In genomic region chr9:84146893-84147705, GRCh38 we compare ENCODE assay signal across 16 cellular contexts.
DNase-seq lines count a peak whose midpoint lies in the region; ATAC-seq and TF ChIP-seq lines count a peak whose summit lies in the region.
"Had no signal": no experiment of that assay in that cellular context is flagged by ENCODE, and none has a peak within 500 bp of the region (broad histone marks: within the 10 kb centered on the region; RNA-seq: fewer than 3 reads in every experiment).

No MANE protein-coding gene starts in this region.

- intact Hi-C loops in Right ventricle myocardium inferior (cut with DNase I) = no loop called here
- intact Hi-C loops in cardiac septum (cut with DNase I) = no loop called here
- intact Hi-C loops in uterus (cut with DNase I; ENCODE audit: low total_unique reads) = no loop called here

- DNase-seq in Right ventricle myocardium inferior (ENCODE audit: missing footprints) (no peak), cardiac septum (ENCODE audit: low spot score) (no peak), caudate nucleus (lab: John Stamatoyannopoulos, UW) (no peak), lung (ENCODE audit: low spot score) (no peak), uterus (no peak), amniotic stem cell (lab: John Stamatoyannopoulos, UW) (no peak)
- DNase-seq: activated CD4-positive, CD25-positive, alpha-beta regulatory T cell treated with anti-CD3 and anti-CD28 coated beads, Interleukin-2, amount 50 U/mL, for 72 hours; GDM1; GOT3; left cardiac atrium; NCI-H510A treated with DMSO at 0.1 percent for 48 hours; testis had no signal

- 25 to 36% methylated on average over 6 of the region's 6 CpGs for WGBS in lung, 2 donors

- peaks cover 0 to 3% of the 10 kb centered on the region in 2 donors for H3K9me3 ChIP-seq in lung (ENCODE audit: control insufficient read depth in 2 of 2, insufficient read depth in 1 of 2, low read length in 1 of 2)
- H3K9me3 ChIP-seq in uterus = no peaks in the 10 kb centered on the region
- H3K9me3 ChIP-seq: testis had no signal

- TF ChIP-seq CTCF in lung (IDR thresholded peaks at IDR 0.05; ENCODE audit: control extremely low read depth, extremely low read depth) = no peak
- TF ChIP-seq CTCF in uterus (IDR thresholded peaks at IDR 0.05) = no peak

- H3K36me3 ChIP-seq in lung (ENCODE audit: control insufficient read depth in 2 of 2, insufficient read depth in 2 of 2, low read length in 2 of 2) (no peaks in the 10 kb centered on the region), uterus (no peaks in the 10 kb centered on the region)

- H3K27me3 ChIP-seq in lung (ENCODE audit: control insufficient read depth, insufficient read depth) (no peaks in the 10 kb centered on the region), uterus (peaks cover 0 to 11% of the 10 kb centered on the region in 2 donors)
- H3K27me3 ChIP-seq: testis had no signal

- ATAC-seq in Right ventricle myocardium inferior (peak; percentile 39), lung (ENCODE audit: insufficient read depth, low FRiP score) (no peak), HG03565 (IDR thresholded peaks at IDR 0.05; ENCODE audit: unreplicated experiment) (no peak), HG03469 (IDR thresholded peaks at IDR 0.05; ENCODE audit: unreplicated experiment) (no peak)

- peak overlapping the region; percentile 19 for H3K27ac ChIP-seq in caudate nucleus (ENCODE audit: low read depth, low read length)
- H3K27ac ChIP-seq in lung (ENCODE audit: low read depth in 1 of 2, low read length in 1 of 2) = peak overlapping the region; percentile 43 to 64
- peak overlapping the region; percentile 33 to 42 for H3K27ac ChIP-seq in uterus
- H3K27ac ChIP-seq: KMS-11, SK-N-MC had no signal

- H3K4me1 ChIP-seq in lung (ENCODE audit: control insufficient read depth in 2 of 2, insufficient read depth in 2 of 2, low read length in 2 of 2) = peaks cover 2 to 11% of the 10 kb centered on the region in 2 donors
- no peaks in the 10 kb centered on the region for H3K4me1 ChIP-seq in uterus

- TF ChIP-seq POLR2A in uterus (IDR thresholded peaks at IDR 0.05) = no peak

- no peak overlapping the region for H3K4me3 ChIP-seq in lung
- H3K4me3 ChIP-seq in uterus = no peak overlapping the region
- H3K4me3 ChIP-seq: SK-N-MC, testis had no signal
